9 cellular contexts compared by ENCODE assay signal in the genomic region with DNA sequence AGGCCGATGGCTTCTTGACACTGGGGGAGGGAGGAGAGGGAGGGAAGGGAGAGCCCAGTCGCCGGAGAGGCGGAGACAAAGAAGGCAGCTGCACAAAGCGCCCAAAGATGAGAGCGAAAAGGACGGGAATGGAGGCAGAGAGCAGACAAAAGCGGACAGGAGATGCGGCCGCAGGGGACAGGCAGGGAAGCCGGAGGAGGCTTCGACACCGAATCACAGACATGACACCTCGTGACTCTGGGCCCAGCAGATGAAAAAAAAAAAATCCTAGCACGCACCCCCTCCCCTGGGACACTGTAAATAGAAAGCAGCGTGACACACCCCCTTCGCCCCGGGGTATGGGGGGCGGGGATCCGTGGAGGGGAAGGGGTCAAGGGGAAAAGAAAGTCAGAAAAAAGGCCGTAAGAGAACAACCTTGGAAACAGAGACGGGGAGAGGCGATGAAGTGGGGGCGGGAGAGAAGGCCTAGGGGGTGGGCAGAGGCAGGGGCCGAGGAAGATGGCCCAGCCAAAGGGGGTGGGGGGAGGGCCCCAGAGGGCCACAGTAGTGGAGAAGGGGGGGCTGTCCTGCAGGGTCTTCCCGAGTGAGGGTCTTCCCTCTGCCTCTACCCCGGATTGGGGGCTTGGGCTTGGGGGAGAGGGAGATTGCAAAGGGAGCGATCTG.
DNase-seq lines count a peak whose midpoint lies in the region; ATAC-seq lines count a peak whose summit lies in the region.
"Had no signal": no experiment of that assay in that cellular context is flagged by ENCODE, and none has a peak within 500 bp of the region (broad histone marks: within the 10 kb centered on the region; RNA-seq: fewer than 3 reads in every experiment).

No MANE protein-coding gene starts in this region.

- no peaks in the 10 kb centered on the region for H3K36me3 ChIP-seq in iPS-15b (ENCODE audit: control insufficient read depth, insufficient read depth, low read length)

- no peaks in the 10 kb centered on the region for H3K9me3 ChIP-seq in iPS-15b (ENCODE audit: control insufficient read depth, insufficient read depth, low read length)

- peaks cover 28% of the 10 kb centered on the region for H3K4me1 Mint-ChIP-seq in stimulated activated naive CD8-positive, alpha-beta T cell treated with anti-CD3 and anti-CD28 coated beads, Interleukin-15, amount 100 ng/mL, for 72 hours

- no peaks in the 10 kb centered on the region for H3K4me1 ChIP-seq in iPS-15b (ENCODE audit: control insufficient read depth, insufficient read depth, low read length)

- no peak overlapping the region for H3K9ac ChIP-seq in iPS-15b (ENCODE audit: low read depth, low read length)

- H3K4me3 ChIP-seq in iPS-15b (ENCODE audit: low read depth, low read length), result peak overlapping the region; percentile 53

- H3K4me3 Mint-ChIP-seq in stimulated activated naive CD8-positive, alpha-beta T cell treated with anti-CD3 and anti-CD28 coated beads, Interleukin-15, amount 100 ng/mL, for 72 hours, result peak overlapping the region; percentile 26 to 27

- peak overlapping the region in 1 of 2 donors; percentile 43 for H3K27ac Mint-ChIP-seq in stimulated activated naive CD8-positive, alpha-beta T cell treated with anti-CD3 and anti-CD28 coated beads, Interleukin-15, amount 100 ng/mL, for 72 hours

- no peak for DNase-seq in stimulated activated naive CD8-positive, alpha-beta T cell treated with anti-CD3 and anti-CD28 coated beads, Interleukin-15, amount 100 ng/mL, for 72 hours
- DNase-seq in stimulated activated naive CD8-positive, alpha-beta T cell treated with anti-CD3 and anti-CD28 coated beads, Interleukin-15, Interleukin-2, amounts not matched to agents 100 U/mL and 50 U/mL, for 24 hours, result no peak
- DNase-seq in NCI-H2227 treated with DMSO at 0.1 percent for 48 hours (lab: John Stamatoyannopoulos, UW), result peak; percentile 21
- no peak for DNase-seq in NOMO-1 treated with DMSO at 0.1 percent for 48 hours (lab: John Stamatoyannopoulos, UW; ENCODE audit: unreplicated experiment)
- DNase-seq in EL, result no peak
- DNase-seq: activated T-cell treated with anti-CD3 and anti-CD28 coated beads for 4 hours had no signal

- peaks cover 85% of the 10 kb centered on the region for H3K27me3 Mint-ChIP-seq in stimulated activated naive CD8-positive, alpha-beta T cell treated with anti-CD3 and anti-CD28 coated beads, Interleukin-15, amount 100 ng/mL, for 72 hours

- no peak for ATAC-seq in stimulated activated naive CD8-positive, alpha-beta T cell treated with anti-CD3 and anti-CD28 coated beads, Interleukin-15, amount 100 ng/mL, for 72 hours
- no peak for ATAC-seq in stimulated activated naive CD8-positive, alpha-beta T cell treated with anti-CD3 and anti-CD28 coated beads, Interleukin-15, Interleukin-2, amounts not matched to agents 100 U/mL and 50 U/mL, for 24 hours
- ATAC-seq in GM21825 (IDR thresholded peaks at IDR 0.05; ENCODE audit: unreplicated experiment), result no peak
- ATAC-seq in GM18520 (IDR thresholded peaks at IDR 0.05; ENCODE audit: unreplicated experiment), result no peak

- no peaks in the 10 kb centered on the region for H3K9me3 Mint-ChIP-seq in stimulated activated naive CD8-positive, alpha-beta T cell treated with anti-CD3 and anti-CD28 coated beads, Interleukin-15, amount 100 ng/mL, for 72 hours

- H3K27me3 ChIP-seq in iPS-15b (ENCODE audit: control insufficient read depth, insufficient read depth, low read length), result peaks cover 50% of the 10 kb centered on the region
